1 cellular context compared by ENCODE assay signal in genomic region chr1:212644866-212645556, GRCh38.
TF ChIP-seq lines count a peak whose summit lies in the region.

No MANE protein-coding gene starts in this region.

TF ChIP-seq in HepG2, 621 proteins besides CTCF, POLR2A, EP300 and RAD21:
- TF ChIP-seq MTA3 (CRISPR knock-in tag; IDR thresholded peaks at IDR 0.05) (no peak), ZBTB14 (CRISPR knock-in tag; IDR thresholded peaks at IDR 0.05) (no peak), NR2F2 (IDR thresholded peaks at IDR 0.05; ENCODE audit: borderline replicate concordance, low read depth) (no peak), USF2 (IDR thresholded peaks at IDR 0.05; ENCODE audit: low read depth, low read length) (no peak), USF2 (CRISPR knock-in tag; IDR thresholded peaks at IDR 0.05; ENCODE audit: borderline replicate concordance) (no peak), CCDC6 (CRISPR knock-in tag; IDR thresholded peaks at IDR 0.05) (no peak), PATZ1 (CRISPR knock-in tag; IDR thresholded peaks at IDR 0.05) (0 out of 2 replicates have a peak, but pooled peaks have one; percentile 33), HOXA9 (CRISPR knock-in tag; IDR thresholded peaks at IDR 0.05; ENCODE audit: borderline replicate concordance) (no peak), ARNT (IDR thresholded peaks at IDR 0.05) (no peak)
TF ChIP-seq in HepG2: peak in this region for 1.
